Comparison of ENCODE assay signal across 1 cellular context in genomic region chr5:72248352-72249032, GRCh38.
TF ChIP-seq lines count a peak whose summit lies in the region.

No MANE protein-coding gene starts in this region.

TF ChIP-seq in HEK293, 187 proteins besides CTCF, POLR2A, EP300 and RAD21 (continued from another document):
- TF ChIP-seq ZNF114 (tag by site-specific recombination; IDR thresholded peaks at IDR 0.05) (no peak), YY1 (tag by site-specific recombination; IDR thresholded peaks at IDR 0.05) (no peak), MEIS1 (CRISPR knock-in tag; IDR thresholded peaks at IDR 0.05; ENCODE audit: borderline replicate concordance) (no peak), INSM2 (tag by site-specific recombination; IDR thresholded peaks at IDR 0.05) (no peak), AEBP2 (tag by site-specific recombination; IDR thresholded peaks at IDR 0.05; ENCODE audit: borderline replicate concordance) (no peak), ZNF621 (tag by site-specific recombination; IDR thresholded peaks at IDR 0.05) (no peak), ZNF146 (tag by site-specific recombination; IDR thresholded peaks at IDR 0.05) (no peak), ZBTB7A (tag by site-specific recombination; IDR thresholded peaks at IDR 0.05; ENCODE audit: low read depth) (no peak), ZNF610 (tag by site-specific recombination; IDR thresholded peaks at IDR 0.05; ENCODE audit: borderline replicate concordance) (no peak), KLF1 (tag by site-specific recombination; IDR thresholded peaks at IDR 0.05) (no peak), SALL2 (tag by site-specific recombination; IDR thresholded peaks at IDR 0.05; ENCODE audit: borderline replicate concordance) (no peak), ZNF133 (tag by site-specific recombination; IDR thresholded peaks at IDR 0.05) (no peak), RBAK (tag by site-specific recombination; IDR thresholded peaks at IDR 0.05) (no peak), ZNF335 (tag by site-specific recombination; conservative IDR thresholded peaks at IDR 0.05) (peak; percentile 65), ZNF132 (tag by site-specific recombination; IDR thresholded peaks at IDR 0.05; ENCODE audit: borderline replicate concordance) (no peak), ZNF629 (tag by site-specific recombination; IDR thresholded peaks at IDR 0.05) (peak; percentile 54; the same call in 1 of the 2 replicates), ZNF24 (tag by site-specific recombination; IDR thresholded peaks at IDR 0.05) (no peak), ZNF148 (tag by site-specific recombination; IDR thresholded peaks at IDR 0.05; ENCODE audit: borderline replicate concordance) (no peak), ZBTB11 (tag by site-specific recombination; conservative IDR thresholded peaks at IDR 0.05; ENCODE audit: low read depth) (no peak), ZNF214 (tag by site-specific recombination; IDR thresholded peaks at IDR 0.05; ENCODE audit: borderline replicate concordance) (no peak), ZNF677 (tag by site-specific recombination; IDR thresholded peaks at IDR 0.05) (no peak), GFI1B (tag by site-specific recombination; IDR thresholded peaks at IDR 0.05) (no peak), ZNF596 (tag by site-specific recombination; IDR thresholded peaks at IDR 0.05) (no peak), SP2 (tag by site-specific recombination; IDR thresholded peaks at IDR 0.05) (no peak), SP3 (tag by site-specific recombination; IDR thresholded peaks at IDR 0.05) (no peak), FEZF1 (tag by site-specific recombination; IDR thresholded peaks at IDR 0.05) (peak; percentile 27; the same call in 1 of the 2 replicates), ZFP41 (tag by site-specific recombination; IDR thresholded peaks at IDR 0.05; ENCODE audit: borderline replicate concordance) (no peak), KLF7 (tag by site-specific recombination; IDR thresholded peaks at IDR 0.05; ENCODE audit: borderline replicate concordance) (no peak), PATZ1 (tag by site-specific recombination; IDR thresholded peaks at IDR 0.05) (peak; percentile 52; the same call in 1 of the 2 replicates), ZNF555 (tag by site-specific recombination; conservative IDR thresholded peaks at IDR 0.05) (no peak), ZNF112 (tag by site-specific recombination; IDR thresholded peaks at IDR 0.05) (no peak)
